In genomic region chr10:71426058-71426605, GRCh38 we compare ENCODE assay signal across 20 cellular contexts. TPM values are rescaled to one million over a fixed set of nuclear protein-coding genes. Genes with fewer than 3 reads are reported as not detected.
DNase-seq lines count a peak whose midpoint lies in the region; ATAC-seq and TF ChIP-seq lines count a peak whose summit lies in the region.
"Had no signal": no experiment of that assay in that cellular context is flagged by ENCODE, and none has a peak within 500 bp of the region (broad histone marks: within the 10 kb centered on the region; RNA-seq: fewer than 3 reads in every experiment).

No MANE protein-coding gene starts in this region.

- H3K79me1 ChIP-seq in H9 (ENCODE audit: insufficient read depth, low read depth, low read length, poor library complexity, severe bottlenecking): no peaks in the 10 kb centered on the region

- H2BK12ac ChIP-seq in H9 (ENCODE audit: insufficient read length, low read depth, low read length): no peak overlapping the region

- H2BK120ac ChIP-seq in H9 (ENCODE audit: low read depth, low read length, poor library complexity, severe bottlenecking): no peak overlapping the region

- WGBS in H9 (ENCODE audit: extremely low coverage, insufficient read length, low lambda C conversion rate): no CpG with 5 or more reads among the region's 6 CpGs

- no peak overlapping the region for H2BK15ac ChIP-seq in H9 (ENCODE audit: low read depth, low read length)

- H3K27ac ChIP-seq in H9 (ENCODE audit: insufficient read length, low read depth, low read length): no peak overlapping the region
- H3K27ac ChIP-seq: BLaER1, KMS-11 had no signal

- no peak overlapping the region for H4K91ac ChIP-seq in H9 (ENCODE audit: insufficient read length, low read depth, low read length)

- no peak overlapping the region for H3K4ac ChIP-seq in H9 (ENCODE audit: low read depth, low read length)

- H3K9me3 ChIP-seq in H9 (ENCODE audit: control insufficient read depth, low read depth, low read length): no peaks in the 10 kb centered on the region
- H3K9me3 ChIP-seq: BLaER1 had no signal

- H2AFZ ChIP-seq in H9 (ENCODE audit: low read length): no peak overlapping the region

- no peak overlapping the region for H4K5ac ChIP-seq in H9 (ENCODE audit: insufficient read length, low read depth, low read length)

- no peaks in the 10 kb centered on the region for H3K4me1 Mint-ChIP-seq in activated CD8-positive, alpha-beta memory T cell treated with anti-CD3 and anti-CD28 coated beads, Interleukin-2, amount 10 ng/mL, durations not matched to agents 7 days and 5 days
- peaks cover 13 to 14% of the 10 kb centered on the region in 2 experiments for H3K4me1 Mint-ChIP-seq in H9

- H3K9ac ChIP-seq in H9 (ENCODE audit: extremely low read depth, insufficient read length, low read length): no peak overlapping the region
- H3K9ac ChIP-seq: BLaER1, KMS-11 had no signal

- H3K14ac ChIP-seq in H9 (ENCODE audit: insufficient read depth, low read length): no peak overlapping the region

- intact Hi-C loops in sciatic nerve (cut with DNase I): no loop called here

- H3K4me2 ChIP-seq in H9 (ENCODE audit: insufficient read depth, insufficient read length, low read length): no peak overlapping the region
- H3K4me2 ChIP-seq: KMS-11 had no signal

- H4K8ac ChIP-seq in H9 (replicated peaks; ENCODE audit: insufficient read length, low read depth, low read length): no peak overlapping the region

- TF ChIP-seq CTCF in H9 (conservative IDR thresholded peaks at IDR 0.05): no peak

- no peaks in the 10 kb centered on the region for H3K23me2 ChIP-seq in H9 (ENCODE audit: insufficient read length, low read depth, low read length, poor library complexity, severe bottlenecking)

- no peaks in the 10 kb centered on the region for H3K27me3 Mint-ChIP-seq in activated CD8-positive, alpha-beta memory T cell treated with anti-CD3 and anti-CD28 coated beads, Interleukin-2, amount 10 ng/mL, durations not matched to agents 7 days and 5 days
- H3K27me3 Mint-ChIP-seq in H9 (ENCODE audit: low read depth): peaks cover 14% of the 10 kb centered on the region

- H3K18ac ChIP-seq in H9 (ENCODE audit: insufficient read length, low read depth, low read length): no peak overlapping the region

- ATAC-seq in activated CD8-positive, alpha-beta memory T cell treated with anti-CD3 and anti-CD28 coated beads, Interleukin-2, amount 10 ng/mL, durations not matched to agents 7 days and 5 days: no peak
- ATAC-seq in left lobe of liver (no peak), sciatic nerve (no peak), HG03432 (IDR thresholded peaks at IDR 0.05; ENCODE audit: unreplicated experiment) (no peak), GM21381 (IDR thresholded peaks at IDR 0.05; ENCODE audit: unreplicated experiment) (no peak)

- peak; percentile 4 for DNase-seq in D341Med (ENCODE audit: low spot score)
- DNase-seq in activated CD8-positive, alpha-beta memory T cell treated with anti-CD3 and anti-CD28 coated beads, Interleukin-2, amount 10 ng/mL, durations not matched to agents 7 days and 5 days: peak; percentile 11
- DNase-seq in left lobe of liver (ENCODE audit: low spot score): peak; percentile 35
- DNase-seq in sciatic nerve (ENCODE audit: low spot score): peak; percentile 33
- no peak for DNase-seq in H9
- DNase-seq in hypothalamus (lab: John Stamatoyannopoulos, UW): no peak
- DNase-seq: COR-L47, DND-41, GOT3, IMR-90, NCI-H1092 treated with DMSO at 0.1 percent for 48 hours, NCI-H1436 treated with DMSO at 0.1 percent for 48 hours, NCI-H2029, NCI-H226, NCI-H524 had no signal

- no peaks in the 10 kb centered on the region for H4K20me1 ChIP-seq in H9 (ENCODE audit: control insufficient read depth, insufficient read depth, insufficient read length)
- H4K20me1 ChIP-seq: BLaER1 had no signal

- CTCF ChIA-PET in activated CD8-positive, alpha-beta memory T cell treated with anti-CD3 and anti-CD28 coated beads, Interleukin-2, amount 10 ng/mL, durations not matched to agents 7 days and 5 days (lab: Charles Lee): no interaction called here

- H3K27me3 ChIP-seq in H9 (ENCODE audit: insufficient read depth, low read length): no peaks in the 10 kb centered on the region
- H3K27me3 ChIP-seq: BLaER1 had no signal

- H2BK5ac ChIP-seq in H9 (ENCODE audit: insufficient read length, low read length): no peak overlapping the region

- no peaks in the 10 kb centered on the region for H3K4me1 ChIP-seq in H9 (ENCODE audit: insufficient read depth, low read length)

- H3K27ac Mint-ChIP-seq in activated CD8-positive, alpha-beta memory T cell treated with anti-CD3 and anti-CD28 coated beads, Interleukin-2, amount 10 ng/mL, durations not matched to agents 7 days and 5 days: no peak overlapping the region
- H3K27ac Mint-ChIP-seq in H9: no peak overlapping the region
- H3K27ac Mint-ChIP-seq: CD4-positive, alpha-beta T cell had no signal

- H3T11ph ChIP-seq in H9 (ENCODE audit: low read length): no peak overlapping the region

- H2BK20ac ChIP-seq in H9 (ENCODE audit: low read depth, low read length, poor library complexity, severe bottlenecking): no peak overlapping the region

- H3K23ac ChIP-seq in H9 (ENCODE audit: insufficient read length, low read depth, low read length): no peak overlapping the region

- H3K56ac ChIP-seq in H9 (ENCODE audit: insufficient read length, low read depth, low read length): no peak overlapping the region

- H2AK5ac ChIP-seq in H9 (ENCODE audit: insufficient read length, low read length): no peak overlapping the region

- H3K9me3 Mint-ChIP-seq in activated CD8-positive, alpha-beta memory T cell treated with anti-CD3 and anti-CD28 coated beads, Interleukin-2, amount 10 ng/mL, durations not matched to agents 7 days and 5 days (ENCODE audit: low read depth): no peaks in the 10 kb centered on the region
- no peaks in the 10 kb centered on the region for H3K9me3 Mint-ChIP-seq in H9
- H3K9me3 Mint-ChIP-seq: CD4-positive, alpha-beta T cell had no signal

- H3K36me3 Mint-ChIP-seq in activated CD8-positive, alpha-beta memory T cell treated with anti-CD3 and anti-CD28 coated beads, Interleukin-2, amount 10 ng/mL, durations not matched to agents 7 days and 5 days: no peaks in the 10 kb centered on the region
- H3K36me3 Mint-ChIP-seq in H9 (ENCODE audit: insufficient read depth in 1 of 3, low read depth in 3 of 3): no peaks in the 10 kb centered on the region

- no peak overlapping the region for H3K4me3 Mint-ChIP-seq in activated CD8-positive, alpha-beta memory T cell treated with anti-CD3 and anti-CD28 coated beads, Interleukin-2, amount 10 ng/mL, durations not matched to agents 7 days and 5 days
- H3K4me3 Mint-ChIP-seq in H9: no peak overlapping the region
- H3K4me3 Mint-ChIP-seq: CD4-positive, alpha-beta T cell had no signal

- H3K79me2 ChIP-seq in H9 (ENCODE audit: insufficient read depth, low read length): no peaks in the 10 kb centered on the region

RNA-seq across cellular contexts. Expression of gene CDH23, which starts 29.4 kb away (rescaled TPM):
- total RNA-seq in activated CD8-positive, alpha-beta memory T cell treated with anti-CD3 and anti-CD28 coated beads, Interleukin-2, amount 10 ng/mL, durations not matched to agents 7 days and 5 days: under 1 TPM; 0.16 to 0.61 TPM
- 20.9 TPM for total RNA-seq in left lobe of liver
- total RNA-seq in sciatic nerve: 20.1 TPM
- 1.1 and 2.1 TPM in 2 replicates for total RNA-seq in H9 (2021)

Comparison
In these comparisons a context has a peak if more than half of its experiments do, and no peak if none do; other contexts are left out.
1. DNase-seq: peak in D341Med (single experiment), activated CD8-positive, alpha-beta memory T cell treated with anti-CD3 and anti-CD28 coated beads, Interleukin-2, amount 10 ng/mL, durations not matched to agents 7 days and 5 days (single experiment), left lobe of liver (single experiment) and sciatic nerve (single experiment); none in H9 (single experiment) and hypothalamus (0 of 51).